Comparison of ENCODE assay signal across 15 cellular contexts in the genomic region with DNA sequence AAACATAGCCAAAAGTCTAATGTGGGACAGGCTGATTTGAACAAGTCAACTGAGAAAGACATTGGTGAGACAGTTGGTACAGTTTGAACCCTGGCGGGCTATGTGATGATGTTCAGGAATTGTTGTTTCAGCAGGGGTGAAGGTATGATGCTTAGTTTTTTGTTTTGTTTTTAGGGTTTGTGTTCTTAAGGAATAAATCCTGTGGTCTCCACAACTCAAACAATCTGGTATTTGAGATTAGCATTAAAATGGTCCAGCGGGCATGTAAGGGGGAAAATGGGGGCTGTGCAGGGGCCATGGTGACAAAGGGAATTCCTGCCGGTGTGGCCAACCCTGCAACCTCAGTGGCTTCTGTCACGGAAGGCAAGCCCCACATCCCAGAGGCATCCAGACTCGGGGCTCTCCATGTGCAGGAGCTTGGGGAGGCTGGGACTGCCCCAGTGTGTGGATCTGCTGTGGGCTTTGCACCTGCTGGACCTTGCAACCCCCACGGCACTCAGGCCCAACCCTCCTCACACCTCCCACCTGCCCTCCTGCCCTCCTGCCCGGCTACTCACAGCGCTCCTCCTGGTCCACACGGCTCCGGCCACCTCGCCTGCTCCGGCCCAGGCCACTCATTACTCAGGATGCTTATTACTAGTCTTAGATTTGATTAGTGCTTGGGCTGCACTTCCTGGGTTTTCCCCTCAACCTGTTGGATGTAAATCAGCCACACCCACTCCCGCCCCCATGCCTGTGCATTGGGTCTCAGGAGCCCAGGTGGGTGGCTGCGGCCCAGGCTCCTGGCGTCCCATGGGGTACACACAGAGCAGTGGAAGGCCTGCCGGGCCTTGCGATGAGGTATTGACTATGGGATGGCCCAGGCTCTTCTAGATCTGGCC. TPM values are rescaled to one million over a fixed set of nuclear protein-coding genes. Genes with fewer than 3 reads are reported as not detected.
DNase-seq lines count a peak whose midpoint lies in the region; ATAC-seq lines count a peak whose summit lies in the region.
"Had no signal": no experiment of that assay in that cellular context is flagged by ENCODE, and none has a peak within 500 bp of the region (broad histone marks: within the 10 kb centered on the region; RNA-seq: fewer than 3 reads in every experiment).

A gene (minus strand): TSS at position 661 of the 881 bp plus-strand sequence. CDS start 43 bp downstream, at position 618.

- DNase-seq in T-helper 17 cell (no peak), NCI-H226 (no peak)
- no peak for DNase-seq in stimulated activated CD4-positive, alpha-beta T cell treated with anti-CD3 and anti-CD28 coated beads, Interleukin-4, amount 100 ng/mL, for 1 hour
- no peak for DNase-seq in T-helper 2 cell treated with Interferon-gamma antibody and Interleukin-4, amounts not matched to agents 5 μg/mL and 100 μg/mL, for 36 hours (ENCODE audit: low spot score)
- DNase-seq: activated CD4-positive, CD25-positive, alpha-beta regulatory T cell treated with anti-CD3 and anti-CD28 coated beads, Interleukin-2, amount 50 U/mL, for 72 hours; NCI-H2171; stimulated activated CD8-positive, alpha-beta memory T cell treated with anti-CD3 and anti-CD28 coated beads, Interleukin-4, amount 100 ng/mL, for 48 hours had no signal

- H3K4me1 Mint-ChIP-seq in T-helper 17 cell: peaks cover 7% of the 10 kb centered on the region
- peaks cover 7% of the 10 kb centered on the region for H3K4me1 Mint-ChIP-seq in T-helper 2 cell treated with Interferon-gamma antibody and Interleukin-4, amounts not matched to agents 5 μg/mL and 100 μg/mL, for 36 hours (ENCODE audit: low read depth)

- peaks cover 0 to 15% (median 0%) of the 10 kb centered on the region in 11 experiments; a peak in 4 of 22 replicates for H3K27me3 ChIP-seq in BLaER1 treated with 17β-estradiol and CSF1 and Interleukin-3, amounts not matched to agents 10 nM and 100 nM

- ATAC-seq in GM19023 (IDR thresholded peaks at IDR 0.05; ENCODE audit: unreplicated experiment): peak; percentile 36
- ATAC-seq in HG02678 (IDR thresholded peaks at IDR 0.05; ENCODE audit: unreplicated experiment): peak; percentile 33
- ATAC-seq in T-helper 17 cell: no peak
- no peak for ATAC-seq in GM19455 (IDR thresholded peaks at IDR 0.05; ENCODE audit: unreplicated experiment)
- ATAC-seq: HCT116 had no signal

- H3K4me3 ChIP-seq in BLaER1 treated with 17β-estradiol and CSF1 and Interleukin-3, amounts not matched to agents 10 nM and 100 nM: no peak within 1 kb of the TSS
- H3K4me3 ChIP-seq: smooth muscle cell had no signal

- H3K27me3 Mint-ChIP-seq in T-helper 17 cell: peaks cover 8% of the 10 kb centered on the region
- H3K27me3 Mint-ChIP-seq in T-helper 2 cell treated with Interferon-gamma antibody and Interleukin-4, amounts not matched to agents 5 μg/mL and 100 μg/mL, for 36 hours (ENCODE audit: low read depth): peaks cover 21% of the 10 kb centered on the region

- H3K9ac ChIP-seq in BLaER1 treated with 17β-estradiol and CSF1 and Interleukin-3, amounts not matched to agents 10 nM and 100 nM: peak within 1 kb of the TSS in 2 of 11 experiments; percentile 66 to 70; a peak in 3 of 22 replicates

- H3K36me3 ChIP-seq in BLaER1 treated with 17β-estradiol and CSF1 and Interleukin-3, amounts not matched to agents 10 nM and 100 nM: no peaks in the 10 kb centered on the region

- H3K9me3 ChIP-seq in BLaER1 treated with 17β-estradiol and CSF1 and Interleukin-3, amounts not matched to agents 10 nM and 100 nM (replicated peaks in 1 of 11): 0 out of 22 replicates have a peak, but pooled peaks cover 0 to 3% (median 0%) of the 10 kb centered on the region in 11 experiments
- H3K9me3 ChIP-seq in T-helper 17 cell (ENCODE audit: control insufficient read depth, low read length, poor library complexity, severe bottlenecking): no peaks in the 10 kb centered on the region

- peaks cover 74 to 90% (median 82%) of the 10 kb centered on the region in 10 experiments for H3K4me1 ChIP-seq in BLaER1 treated with 17β-estradiol and CSF1 and Interleukin-3, amounts not matched to agents 10 nM and 100 nM

- H3K27ac Mint-ChIP-seq in T-helper 17 cell: no peak within 1 kb of the TSS
- H3K27ac Mint-ChIP-seq in T-helper 2 cell treated with Interferon-gamma antibody and Interleukin-4, amounts not matched to agents 5 μg/mL and 100 μg/mL, for 36 hours: no peak within 1 kb of the TSS
- H3K27ac Mint-ChIP-seq: activated T-helper 2 cell treated with anti-CD3 and anti-CD28 coated beads, Interferon-gamma antibody, Interleukin-2, Interleukin-4, amounts not matched to agents 10 μg/mL and 5 μg/mL and 100 μg/mL, durations not matched to agents 14 hours and 24 hours and 36 hours had no signal

- H4K20me1 ChIP-seq in BLaER1 treated with 17β-estradiol and CSF1 and Interleukin-3, amounts not matched to agents 10 nM and 100 nM: no peaks in the 10 kb centered on the region

- H3K9me3 Mint-ChIP-seq in T-helper 2 cell treated with Interferon-gamma antibody and Interleukin-4, amounts not matched to agents 5 μg/mL and 100 μg/mL, for 36 hours: no peaks in the 10 kb centered on the region
- H3K9me3 Mint-ChIP-seq: activated T-helper 2 cell treated with anti-CD3 and anti-CD28 coated beads, Interferon-gamma antibody, Interleukin-2, Interleukin-4, amounts not matched to agents 10 μg/mL and 5 μg/mL and 100 μg/mL, durations not matched to agents 14 hours and 24 hours and 36 hours had no signal

- peak within 1 kb of the TSS in 4 of 11 experiments; percentile 37 to 77 (median 60); a peak in 4 of 22 replicates for H3K27ac ChIP-seq in BLaER1 treated with 17β-estradiol and CSF1 and Interleukin-3, amounts not matched to agents 10 nM and 100 nM

- H3K36me3 Mint-ChIP-seq in T-helper 17 cell (ENCODE audit: low read depth): peaks cover 3% of the 10 kb centered on the region
- H3K36me3 Mint-ChIP-seq in T-helper 2 cell treated with Interferon-gamma antibody and Interleukin-4, amounts not matched to agents 5 μg/mL and 100 μg/mL, for 36 hours (ENCODE audit: low read depth): no peaks in the 10 kb centered on the region

- H3K4me3 Mint-ChIP-seq in T-helper 17 cell: peak within 1 kb of the TSS; percentile 64
- H3K4me3 Mint-ChIP-seq in T-helper 2 cell treated with Interferon-gamma antibody and Interleukin-4, amounts not matched to agents 5 μg/mL and 100 μg/mL, for 36 hours: no peak within 1 kb of the TSS

- peak within 1 kb of the TSS; percentile 72 to 91 (median 89); a peak in 21 of 22 replicates for H3K4me2 ChIP-seq in BLaER1 treated with 17β-estradiol and CSF1 and Interleukin-3, amounts not matched to agents 10 nM and 100 nM
- H3K4me2 ChIP-seq: smooth muscle cell had no signal

RNA-seq across cellular contexts. Expression of the gene that starts here (rescaled TPM):
- 1 to 10 TPM in 1 of 2 donors, not detected in 1; 1.1 TPM for total RNA-seq in T-helper 17 cell
- total RNA-seq: myocyte, smooth muscle cell had no signal

Comparison
In these comparisons a context has a peak if more than half of its experiments do, and no peak if none do; other contexts are left out.
1. ATAC-seq: peak in GM19023 (single experiment) and HG02678 (single experiment); none in T-helper 17 cell (single experiment) and GM19455 (single experiment).